In genomic region chr5:111946556-111946955, GRCh38 we compare ENCODE assay signal across 36 cellular contexts.
"Had no signal": no experiment of that assay in that cellular context is flagged by ENCODE, and none has a peak within 500 bp of the region (broad histone marks: within the 10 kb centered on the region; RNA-seq: fewer than 3 reads in every experiment).

No MANE protein-coding gene starts in this region.

- H3K4me3 ChIP-seq: adrenal gland, coronary artery, dorsolateral prefrontal cortex, esophagus muscularis mucosa, gastrocnemius medialis, heart left ventricle had no signal

- H3K27ac ChIP-seq: adrenal gland, coronary artery, dorsolateral prefrontal cortex, esophagus muscularis mucosa, foreskin keratinocyte, gastrocnemius medialis, heart left ventricle had no signal

- ATAC-seq: activated CD4-positive, alpha-beta T cell treated with anti-CD3 and anti-CD28 coated beads for 36 hours; activated CD8-positive, alpha-beta memory T cell treated with anti-CD3 and anti-CD28 coated beads, Interleukin-2, amount 10 ng/mL, durations not matched to agents 7 days and 5 days; activated CD8-positive, alpha-beta T cell treated with anti-CD3 and anti-CD28 coated beads, Interleukin-2, amount 10 ng/mL, durations not matched to agents 7 days and 5 days; activated naive CD8-positive, alpha-beta T cell treated with anti-CD3 and anti-CD28 coated beads, Interleukin-2, amount 50 U/mL, for 24 hours; foreskin keratinocyte; gastrocnemius medialis; heart left ventricle; T-helper 17 cell had no signal

- H3K4me1 ChIP-seq: adrenal gland, esophagus muscularis mucosa, gastrocnemius medialis had no signal

- DNase-seq: activated CD4-positive, alpha-beta memory T cell treated with anti-CD3 and anti-CD28 coated beads for 36 hours; activated CD4-positive, alpha-beta T cell treated with anti-CD3 and anti-CD28 coated beads for 36 hours; activated CD4-positive, alpha-beta T cell treated with anti-CD3 and anti-CD28 coated beads, Interleukin-2, amount 10 ng/mL, durations not matched to agents 24 days and 14 days; activated CD4-positive, CD25-positive, alpha-beta regulatory T cell; activated CD4-positive, CD25-positive, alpha-beta regulatory T cell treated with anti-CD3 and anti-CD28 coated beads, Interleukin-2, amount 50 U/mL, for 72 hours; activated CD8-positive, alpha-beta memory T cell treated with anti-CD3 and anti-CD28 coated beads, Interleukin-2, amount 10 ng/mL, durations not matched to agents 7 days and 5 days; activated CD8-positive, alpha-beta memory T cell treated with anti-CD3 and anti-CD28 coated beads, Interleukin-2, amount 50 U/mL, for 4 hours; activated CD8-positive, alpha-beta T cell treated with anti-CD3 and anti-CD28 coated beads, Interleukin-2, amount 10 ng/mL, durations not matched to agents 7 days and 5 days; activated effector memory CD4-positive, alpha-beta T cell treated with anti-CD3 and anti-CD28 coated beads, Interleukin-2, amount 50 U/mL, for 16 hours; activated naive CD4-positive, alpha-beta T cell treated with anti-CD3 and anti-CD28 coated beads for 36 hours; activated naive CD8-positive, alpha-beta T cell treated with anti-CD3 and anti-CD28 coated beads for 36 hours; activated naive CD8-positive, alpha-beta T cell treated with anti-CD3 and anti-CD28 coated beads, Interleukin-2, amount 50 U/mL, for 24 hours; activated T-cell treated with anti-CD3 and anti-CD28 coated beads, Interleukin-2, amount 50 U/mL, for 1 hour; activated T-cell treated with anti-CD3 and anti-CD28 coated beads, Interleukin-2, amount 50 U/mL, for 48 hours; adrenal gland; amygdala; aorta; dorsolateral prefrontal cortex; effector memory CD4-positive, alpha-beta T cell; endodermal cell; foreskin keratinocyte; gastrocnemius medialis; glutamatergic neuron; heart left ventricle; T-helper 1 cell; T-helper 17 cell; T1000 had no signal

- H3K36me3 ChIP-seq: adrenal gland, esophagus muscularis mucosa, gastrocnemius medialis, heart left ventricle had no signal

- H3K4me3 Mint-ChIP-seq: activated CD4-positive, alpha-beta memory T cell treated with anti-CD3 and anti-CD28 coated beads for 36 hours; activated CD4-positive, alpha-beta T cell treated with anti-CD3 and anti-CD28 coated beads for 36 hours; activated CD4-positive, alpha-beta T cell treated with anti-CD3 and anti-CD28 coated beads, Interleukin-2, amount 10 ng/mL, durations not matched to agents 24 days and 14 days; activated CD8-positive, alpha-beta memory T cell treated with anti-CD3 and anti-CD28 coated beads, Interleukin-2, amount 10 ng/mL, durations not matched to agents 7 days and 5 days; activated CD8-positive, alpha-beta T cell treated with anti-CD3 and anti-CD28 coated beads, Interleukin-2, amount 10 ng/mL, durations not matched to agents 7 days and 5 days; activated naive CD4-positive, alpha-beta T cell treated with anti-CD3 and anti-CD28 coated beads for 36 hours; activated naive CD4-positive, alpha-beta T cell treated with anti-CD3 and anti-CD28 coated beads, Interleukin-2, amount 50 U/mL, for 24 hours; activated naive CD8-positive, alpha-beta T cell treated with anti-CD3 and anti-CD28 coated beads for 36 hours; activated naive CD8-positive, alpha-beta T cell treated with anti-CD3 and anti-CD28 coated beads, Interleukin-2, amount 50 U/mL, for 24 hours; activated T-helper 1 cell treated with anti-CD3 and anti-CD28 coated beads, Interleukin-12 subunit alpha, Interleukin-12 subunit beta, Interleukin-2, Interleukin-4 antibody, amounts not matched to agents 30 ng/mL and 10 ng/mL and 1 ng/mL, durations not matched to agents 14 hours and 24 hours and 36 hours; brain; central memory CD8-positive, alpha-beta T cell; dendritic cell treated with granulocyte-macrophage colony-stimulating factor and Interleukin-4, amounts not matched to agents 40 ng/mL and 50 ng/mL, for 4 days; endodermal cell; T-helper 17 cell; T-helper 2 cell treated with Interferon-gamma antibody and Interleukin-4, amounts not matched to agents 5 μg/mL and 100 μg/mL, for 36 hours had no signal

- H3K9me3 Mint-ChIP-seq: activated CD4-positive, alpha-beta memory T cell treated with anti-CD3 and anti-CD28 coated beads for 36 hours; activated CD4-positive, alpha-beta T cell treated with anti-CD3 and anti-CD28 coated beads, Interleukin-2, amount 10 ng/mL, durations not matched to agents 24 days and 14 days; activated naive CD4-positive, alpha-beta T cell treated with anti-CD3 and anti-CD28 coated beads for 36 hours; activated naive CD4-positive, alpha-beta T cell treated with anti-CD3 and anti-CD28 coated beads, Interleukin-2, amount 50 U/mL, for 24 hours; activated naive CD8-positive, alpha-beta T cell treated with anti-CD3 and anti-CD28 coated beads for 36 hours; activated naive CD8-positive, alpha-beta T cell treated with anti-CD3 and anti-CD28 coated beads, Interleukin-2, amount 50 U/mL, for 24 hours; activated T-helper 1 cell treated with anti-CD3 and anti-CD28 coated beads, Interleukin-12 subunit alpha, Interleukin-12 subunit beta, Interleukin-2, Interleukin-4 antibody, amounts not matched to agents 30 ng/mL and 10 ng/mL and 1 ng/mL, durations not matched to agents 14 hours and 24 hours and 36 hours; activated T-helper 2 cell treated with anti-CD3 and anti-CD28 coated beads, Interferon-gamma antibody, Interleukin-2, Interleukin-4, amounts not matched to agents 10 μg/mL and 5 μg/mL and 100 μg/mL, durations not matched to agents 14 hours and 24 hours and 36 hours; brain; dendritic cell treated with granulocyte-macrophage colony-stimulating factor and Interleukin-4, amounts not matched to agents 40 ng/mL and 50 ng/mL, for 4 days; endodermal cell; T-helper 2 cell treated with Interferon-gamma antibody and Interleukin-4, amounts not matched to agents 5 μg/mL and 100 μg/mL, for 36 hours had no signal

- H3K27ac Mint-ChIP-seq: activated CD4-positive, alpha-beta memory T cell treated with anti-CD3 and anti-CD28 coated beads for 36 hours; activated CD4-positive, alpha-beta T cell treated with anti-CD3 and anti-CD28 coated beads for 36 hours; activated CD4-positive, alpha-beta T cell treated with anti-CD3 and anti-CD28 coated beads, Interleukin-2, amount 10 ng/mL, durations not matched to agents 24 days and 14 days; activated CD8-positive, alpha-beta memory T cell treated with anti-CD3 and anti-CD28 coated beads, Interleukin-2, amount 10 ng/mL, durations not matched to agents 7 days and 5 days; activated CD8-positive, alpha-beta T cell treated with anti-CD3 and anti-CD28 coated beads, Interleukin-2, amount 10 ng/mL, durations not matched to agents 7 days and 5 days; activated naive CD4-positive, alpha-beta T cell treated with anti-CD3 and anti-CD28 coated beads for 36 hours; activated naive CD4-positive, alpha-beta T cell treated with anti-CD3 and anti-CD28 coated beads, Interleukin-2, amount 50 U/mL, for 24 hours; activated naive CD8-positive, alpha-beta T cell treated with anti-CD3 and anti-CD28 coated beads for 36 hours; activated naive CD8-positive, alpha-beta T cell treated with anti-CD3 and anti-CD28 coated beads, Interleukin-2, amount 50 U/mL, for 24 hours; activated T-helper 1 cell treated with anti-CD3 and anti-CD28 coated beads, Interleukin-12 subunit alpha, Interleukin-12 subunit beta, Interleukin-2, Interleukin-4 antibody, amounts not matched to agents 30 ng/mL and 10 ng/mL and 1 ng/mL, durations not matched to agents 14 hours and 24 hours and 36 hours; activated T-helper 2 cell treated with anti-CD3 and anti-CD28 coated beads, Interferon-gamma antibody, Interleukin-2, Interleukin-4, amounts not matched to agents 10 μg/mL and 5 μg/mL and 100 μg/mL, durations not matched to agents 14 hours and 24 hours and 36 hours; dendritic cell treated with granulocyte-macrophage colony-stimulating factor and Interleukin-4, amounts not matched to agents 40 ng/mL and 50 ng/mL, for 4 days; endodermal cell; T-helper 17 cell; T-helper 2 cell treated with Interferon-gamma antibody and Interleukin-4, amounts not matched to agents 5 μg/mL and 100 μg/mL, for 36 hours had no signal

- H3K27me3 Mint-ChIP-seq: activated CD4-positive, alpha-beta memory T cell treated with anti-CD3 and anti-CD28 coated beads for 36 hours; activated CD4-positive, alpha-beta T cell treated with anti-CD3 and anti-CD28 coated beads, Interleukin-2, amount 10 ng/mL, durations not matched to agents 24 days and 14 days; activated CD8-positive, alpha-beta memory T cell treated with anti-CD3 and anti-CD28 coated beads, Interleukin-2, amount 10 ng/mL, durations not matched to agents 7 days and 5 days; activated naive CD8-positive, alpha-beta T cell treated with anti-CD3 and anti-CD28 coated beads, Interleukin-2, amount 50 U/mL, for 24 hours; brain; central memory CD8-positive, alpha-beta T cell; dendritic cell treated with granulocyte-macrophage colony-stimulating factor and Interleukin-4, amounts not matched to agents 40 ng/mL and 50 ng/mL, for 4 days had no signal

- H3K36me3 Mint-ChIP-seq: activated CD4-positive, alpha-beta memory T cell treated with anti-CD3 and anti-CD28 coated beads for 36 hours; activated CD8-positive, alpha-beta memory T cell treated with anti-CD3 and anti-CD28 coated beads, Interleukin-2, amount 10 ng/mL, durations not matched to agents 7 days and 5 days; activated naive CD4-positive, alpha-beta T cell treated with anti-CD3 and anti-CD28 coated beads, Interleukin-2, amount 50 U/mL, for 24 hours; activated naive CD8-positive, alpha-beta T cell treated with anti-CD3 and anti-CD28 coated beads for 36 hours; brain had no signal

- H3K4me1 Mint-ChIP-seq: activated CD4-positive, alpha-beta T cell treated with anti-CD3 and anti-CD28 coated beads for 36 hours; activated CD4-positive, alpha-beta T cell treated with anti-CD3 and anti-CD28 coated beads, Interleukin-2, amount 10 ng/mL, durations not matched to agents 24 days and 14 days; activated CD8-positive, alpha-beta memory T cell treated with anti-CD3 and anti-CD28 coated beads, Interleukin-2, amount 10 ng/mL, durations not matched to agents 7 days and 5 days; activated naive CD4-positive, alpha-beta T cell treated with anti-CD3 and anti-CD28 coated beads, Interleukin-2, amount 50 U/mL, for 24 hours; activated naive CD8-positive, alpha-beta T cell treated with anti-CD3 and anti-CD28 coated beads for 36 hours; activated naive CD8-positive, alpha-beta T cell treated with anti-CD3 and anti-CD28 coated beads, Interleukin-2, amount 50 U/mL, for 24 hours; central memory CD8-positive, alpha-beta T cell; endodermal cell; T-helper 17 cell had no signal

- H3K27me3 ChIP-seq: adrenal gland, esophagus muscularis mucosa, foreskin keratinocyte, gastrocnemius medialis, heart left ventricle had no signal
